Comparison of ENCODE assay signal across 2 cellular contexts in the genomic region with DNA sequence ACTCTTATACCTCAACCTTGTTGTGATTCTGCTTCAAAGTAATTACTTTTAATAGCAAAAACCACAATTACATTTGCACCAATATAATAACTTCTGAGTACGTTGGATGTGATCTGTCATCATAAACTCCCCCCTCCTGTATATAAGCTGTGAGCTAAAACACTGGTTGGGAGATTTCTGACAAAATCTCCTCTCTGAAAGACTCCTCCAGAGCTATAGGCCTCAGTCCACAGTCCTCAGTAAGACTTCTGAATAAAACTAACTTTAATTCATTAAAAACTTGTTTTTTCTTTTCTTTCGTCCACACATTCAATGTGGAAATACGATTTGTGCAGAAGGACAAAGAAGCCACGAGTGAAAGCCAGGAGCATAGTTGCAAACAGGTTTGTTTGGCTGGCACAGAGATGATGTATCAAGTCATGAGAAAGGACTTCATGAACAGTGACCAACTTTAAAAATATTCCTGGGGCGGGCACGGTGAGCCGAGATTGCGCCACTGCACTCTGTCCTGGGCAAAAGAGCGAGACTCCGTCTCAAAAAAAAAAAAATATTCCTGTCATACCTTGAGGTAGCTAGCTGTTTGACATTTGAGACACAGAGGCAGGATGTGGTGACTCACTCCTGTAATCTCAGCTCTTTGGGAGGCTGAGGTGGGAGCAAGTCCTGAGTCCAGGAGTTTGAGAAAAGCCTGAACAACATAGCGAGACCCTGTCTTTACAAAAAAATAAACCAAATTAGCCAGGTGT.
A peak's percentile ranks its signal among the peaks of the same experiment; 100 is the strongest.
TF ChIP-seq lines count a peak whose summit lies in the region.

No MANE protein-coding gene starts in this region.

TF ChIP-seq in A549, 52 proteins besides CTCF, POLR2A, EP300 and RAD21 (continued from another document):
- TF ChIP-seq, protein P1, sequence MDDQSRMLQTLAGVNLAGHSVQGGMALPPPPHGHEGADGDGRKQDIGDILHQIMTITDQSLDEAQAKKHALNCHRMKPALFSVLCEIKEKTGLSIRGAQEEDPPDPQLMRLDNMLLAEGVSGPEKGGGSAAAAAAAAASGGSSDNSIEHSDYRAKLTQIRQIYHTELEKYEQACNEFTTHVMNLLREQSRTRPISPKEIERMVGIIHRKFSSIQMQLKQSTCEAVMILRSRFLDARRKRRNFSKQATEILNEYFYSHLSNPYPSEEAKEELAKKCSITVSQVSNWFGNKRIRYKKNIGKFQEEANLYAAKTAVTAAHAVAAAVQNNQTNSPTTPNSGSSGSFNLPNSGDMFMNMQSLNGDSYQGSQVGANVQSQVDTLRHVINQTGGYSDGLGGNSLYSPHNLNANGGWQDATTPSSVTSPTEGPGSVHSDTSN (IDR thresholded peaks at IDR 0.05): no peak
- TF ChIP-seq NPAS2 (CRISPR knock-in tag; IDR thresholded peaks at IDR 0.05; ENCODE audit: borderline replicate concordance) (no peak), HOXA7 (CRISPR knock-in tag; IDR thresholded peaks at IDR 0.05) (no peak), FOSL2 (IDR thresholded peaks at IDR 0.05) (peak; percentile 65), FOSL2 (CRISPR knock-in tag; IDR thresholded peaks at IDR 0.05) (peak; percentile 71), BHLHE40 (IDR thresholded peaks at IDR 0.05; ENCODE audit: low read depth, low read length) (no peak)
- TF ChIP-seq, protein P2, sequence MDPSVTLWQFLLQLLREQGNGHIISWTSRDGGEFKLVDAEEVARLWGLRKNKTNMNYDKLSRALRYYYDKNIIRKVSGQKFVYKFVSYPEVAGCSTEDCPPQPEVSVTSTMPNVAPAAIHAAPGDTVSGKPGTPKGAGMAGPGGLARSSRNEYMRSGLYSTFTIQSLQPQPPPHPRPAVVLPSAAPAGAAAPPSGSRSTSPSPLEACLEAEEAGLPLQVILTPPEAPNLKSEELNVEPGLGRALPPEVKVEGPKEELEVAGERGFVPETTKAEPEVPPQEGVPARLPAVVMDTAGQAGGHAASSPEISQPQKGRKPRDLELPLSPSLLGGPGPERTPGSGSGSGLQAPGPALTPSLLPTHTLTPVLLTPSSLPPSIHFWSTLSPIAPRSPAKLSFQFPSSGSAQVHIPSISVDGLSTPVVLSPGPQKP (IDR thresholded peaks at IDR 0.05; ENCODE audit: low read depth, low read length): no peak

TF ChIP-seq in HCT116, 20 proteins besides CTCF, POLR2A, EP300 and RAD21 (continued from another document):
- TF ChIP-seq, protein P3, sequence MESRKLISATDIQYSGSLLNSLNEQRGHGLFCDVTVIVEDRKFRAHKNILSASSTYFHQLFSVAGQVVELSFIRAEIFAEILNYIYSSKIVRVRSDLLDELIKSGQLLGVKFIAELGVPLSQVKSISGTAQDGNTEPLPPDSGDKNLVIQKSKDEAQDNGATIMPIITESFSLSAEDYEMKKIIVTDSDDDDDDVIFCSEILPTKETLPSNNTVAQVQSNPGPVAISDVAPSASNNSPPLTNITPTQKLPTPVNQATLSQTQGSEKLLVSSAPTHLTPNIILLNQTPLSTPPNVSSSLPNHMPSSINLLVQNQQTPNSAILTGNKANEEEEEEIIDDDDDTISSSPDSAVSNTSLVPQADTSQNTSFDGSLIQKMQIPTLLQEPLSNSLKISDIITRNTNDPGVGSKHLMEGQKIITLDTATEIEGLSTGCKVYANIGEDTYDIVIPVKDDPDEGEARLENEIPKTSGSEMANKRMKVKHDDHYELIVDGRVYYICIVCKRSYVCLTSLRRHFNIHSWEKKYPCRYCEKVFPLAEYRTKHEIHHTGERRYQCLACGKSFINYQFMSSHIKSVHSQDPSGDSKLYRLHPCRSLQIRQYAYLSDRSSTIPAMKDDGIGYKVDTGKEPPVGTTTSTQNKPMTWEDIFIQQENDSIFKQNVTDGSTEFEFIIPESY (IDR thresholded peaks at IDR 0.05; ENCODE audit: extremely low read depth, insufficient replicate concordance, low read length): no peak
TF ChIP-seq in HCT116: peak in this region for 8.
